8 cellular contexts compared by ENCODE assay signal in the genomic region with DNA sequence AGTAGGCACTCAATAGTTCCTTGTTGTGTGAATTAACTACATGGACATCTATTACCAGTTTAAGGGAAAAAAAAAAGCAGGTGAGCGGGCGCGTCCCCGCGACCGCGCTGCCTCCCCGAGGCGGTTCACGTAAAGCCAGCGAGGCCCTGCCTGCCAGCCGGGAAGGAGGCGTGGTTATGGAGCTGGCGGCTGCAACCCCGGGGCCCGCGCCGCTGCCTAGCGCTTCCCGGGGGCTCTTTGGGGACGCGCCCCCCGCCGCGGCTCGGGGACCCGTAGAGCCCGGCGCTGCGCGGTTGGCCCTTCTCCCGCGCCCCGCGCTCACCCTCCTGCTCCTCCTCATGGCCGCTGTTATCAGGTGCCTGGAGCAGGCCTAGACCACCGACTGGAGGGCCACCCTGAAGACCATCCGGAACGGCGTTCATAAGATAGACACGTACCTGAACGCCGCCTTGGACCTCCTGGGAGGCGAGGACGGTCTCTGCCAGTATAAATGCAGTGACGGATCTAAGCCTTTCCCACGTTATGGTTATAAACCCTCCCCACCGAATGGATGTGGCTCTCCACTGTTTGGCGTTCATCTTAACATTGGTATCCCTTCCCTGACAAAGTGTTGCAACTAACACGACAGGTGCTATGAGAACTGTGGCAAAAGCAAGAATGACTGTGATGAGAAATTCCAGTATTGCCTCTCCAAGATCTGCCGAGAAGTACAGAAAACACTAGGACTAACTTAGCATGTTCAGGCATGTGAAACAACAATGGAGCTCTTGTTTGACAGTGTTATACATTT. TPM values are rescaled to one million over a fixed set of nuclear protein-coding genes. Genes with fewer than 3 reads are reported as not detected.
A peak's percentile ranks its signal among the peaks of the same experiment; 100 is the strongest.
DNase-seq lines count a peak whose midpoint lies in the region; ATAC-seq and TF ChIP-seq lines count a peak whose summit lies in the region.

No MANE protein-coding gene starts in this region.

- H3K4me3 Mint-ChIP-seq in WTC11 = peak overlapping the region; percentile 73

- CTCF ChIA-PET in WTC11 (lab: Charles Lee) = interaction anchor here (0.5 to 1.4 kb wide), 5 partner anchors 18 to 226 kb away, joined by 3 to 9 read pairs (median 4); no protein-coding TSS in a partner anchor

- no peaks in the 10 kb centered on the region; the same call in 1 of the 2 replicates for H3K27me3 Mint-ChIP-seq in WTC11 (ENCODE audit: low read depth)

- intact Hi-C loops in left colon (cut with DNase I, micrococcal nuclease) = no loop called here

- DNase-seq in GM10266 (ENCODE audit: extremely low spot score) (peak; percentile 73), NCI-H1930 (lab: John Stamatoyannopoulos, UW) (peak; percentile 35 to 70), WTC11 (ENCODE audit: low spot score) (peak; percentile 73), cerebellar cortex (ENCODE audit: low spot score) (peak; percentile 71), left colon (peak; percentile 66 to 77)
- peak; percentile 65 for DNase-seq in stimulated activated CD4-positive, alpha-beta T cell treated with anti-CD3 and anti-CD28 coated beads, Interleukin-4, amount 100 ng/mL, for 1 hour

- no peaks in the 10 kb centered on the region for H3K9me3 Mint-ChIP-seq in WTC11

- ATAC-seq in WTC11 (peak; percentile 9), left colon (peak; percentile 38), HG03135 (IDR thresholded peaks at IDR 0.05; ENCODE audit: unreplicated experiment) (no peak), GM21825 (IDR thresholded peaks at IDR 0.05; ENCODE audit: unreplicated experiment) (no peak)

- TF ChIP-seq CTCF in GM10266 (IDR thresholded peaks at IDR 0.05; ENCODE audit: control insufficient read depth, insufficient read depth, low read depth, missing control alignments) = peak; percentile 35
- no peak for TF ChIP-seq CTCF in WTC11 (IDR thresholded peaks at IDR 0.05)

- H3K27ac Mint-ChIP-seq in WTC11 = peak overlapping the region; percentile 10; the same call in 1 of the 2 replicates

- POLR2A ChIA-PET in WTC11 (lab: Charles Lee) = no interaction called here

- H3K36me3 Mint-ChIP-seq in WTC11 = peaks cover 20% of the 10 kb centered on the region

- H3K4me1 Mint-ChIP-seq in WTC11 = peaks cover 25% of the 10 kb centered on the region

TF ChIP-seq in WTC11, 78 proteins besides CTCF, POLR2A, EP300 and RAD21:
- TF ChIP-seq ZNF423 (CRISPR knock-in tag; IDR thresholded peaks at IDR 0.05) = peak; percentile 51; the same call in 1 of the 2 replicates
- peak; percentile 22; the same call in 1 of the 2 replicates for TF ChIP-seq GABPB1 (CRISPR knock-in tag; IDR thresholded peaks at IDR 0.05)
- TF ChIP-seq, protein P1, sequence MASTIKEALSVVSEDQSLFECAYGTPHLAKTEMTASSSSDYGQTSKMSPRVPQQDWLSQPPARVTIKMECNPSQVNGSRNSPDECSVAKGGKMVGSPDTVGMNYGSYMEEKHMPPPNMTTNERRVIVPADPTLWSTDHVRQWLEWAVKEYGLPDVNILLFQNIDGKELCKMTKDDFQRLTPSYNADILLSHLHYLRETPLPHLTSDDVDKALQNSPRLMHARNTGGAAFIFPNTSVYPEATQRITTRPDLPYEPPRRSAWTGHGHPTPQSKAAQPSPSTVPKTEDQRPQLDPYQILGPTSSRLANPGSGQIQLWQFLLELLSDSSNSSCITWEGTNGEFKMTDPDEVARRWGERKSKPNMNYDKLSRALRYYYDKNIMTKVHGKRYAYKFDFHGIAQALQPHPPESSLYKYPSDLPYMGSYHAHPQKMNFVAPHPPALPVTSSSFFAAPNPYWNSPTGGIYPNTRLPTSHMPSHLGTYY (CRISPR knock-in tag; IDR thresholded peaks at IDR 0.05) = 0 out of 2 replicates have a peak, but pooled peaks have one; percentile 15
- TF ChIP-seq, protein P2, sequence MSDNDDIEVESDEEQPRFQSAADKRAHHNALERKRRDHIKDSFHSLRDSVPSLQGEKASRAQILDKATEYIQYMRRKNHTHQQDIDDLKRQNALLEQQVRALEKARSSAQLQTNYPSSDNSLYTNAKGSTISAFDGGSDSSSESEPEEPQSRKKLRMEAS (CRISPR knock-in tag; IDR thresholded peaks at IDR 0.05) = peak; percentile 38; the same call in 1 of the 2 replicates
- no peak for TF ChIP-seq FOXK1 (CRISPR knock-in tag; IDR thresholded peaks at IDR 0.05)
- TF ChIP-seq FOXP1 (CRISPR knock-in tag; IDR thresholded peaks at IDR 0.05; ENCODE audit: borderline replicate concordance) = no peak
- TF ChIP-seq SOX15 (CRISPR knock-in tag; IDR thresholded peaks at IDR 0.05) = no peak

RNA-seq across cellular contexts. Expression of a gene that starts 2.6 kb away (rescaled TPM):
- total RNA-seq in WTC11 (2021) = 12.8 to 22.6 TPM (median 14.9 TPM) in 3 replicates
- 10 to 100 TPM; 32.8 to 35.3 TPM for total RNA-seq in left colon

RNA-seq across cellular contexts. Expression of a gene that starts 35.6 kb away (rescaled TPM):
- 33.6 to 45.2 TPM (median 34.0 TPM) in 3 replicates for total RNA-seq in WTC11 (2021)
- total RNA-seq in left colon = 1 to 10 TPM; 1.7 to 4.3 TPM

RNA-seq across cellular contexts. Expression of a gene that starts 35.8 kb away (rescaled TPM):
- total RNA-seq in WTC11 (2021) (59.6 to 62.4 TPM (median 59.7 TPM) in 3 replicates), left colon (10 to 100 TPM; 45.8 to 50.0 TPM)

Comparison
In these comparisons a context has a peak if more than half of its experiments do, and no peak if none do; other contexts are left out.
1. ATAC-seq: peak in WTC11 (single experiment) and left colon (single experiment); none in HG03135 (single experiment) and GM21825 (single experiment).
2. Peak in every context shown above with its lines, with median percentiles within 50 percentile points of each other: DNase-seq.